8 cellular contexts compared by ENCODE assay signal in genomic region chrX:150482537-150483217, GRCh38.
DNase-seq lines count a peak whose midpoint lies in the region; ATAC-seq and TF ChIP-seq lines count a peak whose summit lies in the region.
"Had no signal": no experiment of that assay in that cellular context is flagged by ENCODE, and none has a peak within 500 bp of the region (broad histone marks: within the 10 kb centered on the region; RNA-seq: fewer than 3 reads in every experiment).

No MANE protein-coding gene starts in this region.

- no peaks in the 10 kb centered on the region for H3K27me3 Mint-ChIP-seq in glutamatergic neuron (ENCODE audit: unreplicated experiment)

- TF ChIP-seq CTCF in fibroblast of pulmonary artery (IDR thresholded peaks at IDR 0.05; ENCODE audit: low read length, missing control alignments): no peak
- no peak for TF ChIP-seq CTCF in glutamatergic neuron (IDR thresholded peaks at IDR 0.05; ENCODE audit: partially characterized antibody, unreplicated experiment)

- no peak overlapping the region for H3K4me3 Mint-ChIP-seq in glutamatergic neuron (ENCODE audit: unreplicated experiment)

- no peaks in the 10 kb centered on the region for H3K36me3 Mint-ChIP-seq in glutamatergic neuron (ENCODE audit: unreplicated experiment)

- no peak overlapping the region for H3K4me3 ChIP-seq in fibroblast of pulmonary artery (replicated peaks; ENCODE audit: low read depth, low read length)
- H3K4me3 ChIP-seq: SJSA1 had no signal

- no peaks in the 10 kb centered on the region for H3K4me1 Mint-ChIP-seq in glutamatergic neuron (ENCODE audit: low read depth, unreplicated experiment)

- H3K27ac Mint-ChIP-seq in glutamatergic neuron (ENCODE audit: unreplicated experiment): no peak overlapping the region

- H3K9me3 Mint-ChIP-seq in glutamatergic neuron (ENCODE audit: unreplicated experiment): no peaks in the 10 kb centered on the region

- ATAC-seq in GM18870 (IDR thresholded peaks at IDR 0.05; ENCODE audit: unreplicated experiment): peak; percentile 61
- peak; percentile 68 for ATAC-seq in HG03060 (IDR thresholded peaks at IDR 0.05; ENCODE audit: low read depth, unreplicated experiment)
- peak; percentile 87 to 88 for ATAC-seq in activated CD4-positive, CD25-positive, alpha-beta regulatory T cell treated with anti-CD3 and anti-CD28 coated beads, Interleukin-2, amount 50 U/mL, for 24 hours

- peak; percentile 50 for DNase-seq in fibroblast of pulmonary artery (ENCODE audit: low read depth)
- peak; percentile 30 to 52 for DNase-seq in stimulated activated CD8-positive, alpha-beta memory T cell treated with anti-CD3 and anti-CD28 coated beads, Interleukin-7, amount 100 ng/mL, for 4 hours (ENCODE audit: low read depth in 2 of 2)
- DNase-seq in HUDEP-2 (lab: John Stamatoyannopoulos, UW; ENCODE audit: unreplicated experiment in 76 of 76): no peak
- DNase-seq in glutamatergic neuron: no peak

Comparison
In these comparisons a context has a peak if more than half of its experiments do, and no peak if none do; other contexts are left out.
1. DNase-seq: peak in fibroblast of pulmonary artery (single experiment) and stimulated activated CD8-positive, alpha-beta memory T cell treated with anti-CD3 and anti-CD28 coated beads, Interleukin-7, amount 100 ng/mL, for 4 hours (2 of 2); none in HUDEP-2 (0 of 76) and glutamatergic neuron (single experiment).
2. Peak in every context shown above with its lines, with median percentiles within 50 percentile points of each other: ATAC-seq.